Comparison of ENCODE assay signal across 1 cellular context in genomic region chr20:44780226-44780625, GRCh38.
TF ChIP-seq lines count a peak whose summit lies in the region.

No MANE protein-coding gene starts in this region.

TF ChIP-seq in K562, 482 proteins besides CTCF, POLR2A, EP300 and RAD21 (continued from another document):
- TF ChIP-seq GTF3C2 (IDR thresholded peaks at IDR 0.05; ENCODE audit: borderline replicate concordance, extremely low read depth, insufficient read length) (no peak), RCOR1 (IDR thresholded peaks at IDR 0.05; ENCODE audit: borderline replicate concordance in 1 of 2, low read depth in 2 of 2, low read length in 2 of 2) (0 out of 4 replicates have a peak, but pooled peaks of 1 of the 2 experiments have one; percentile 41), JUND (IDR thresholded peaks at IDR 0.05; ENCODE audit: borderline replicate concordance, low read depth, low read length) (no peak), JUND (tag; IDR thresholded peaks at IDR 0.05; ENCODE audit: borderline replicate concordance, low read depth, low read length) (no peak), HMG20A (CRISPR knock-in tag; conservative IDR thresholded peaks at IDR 0.05) (no peak), CTBP1 (IDR thresholded peaks at IDR 0.05; ENCODE audit: borderline replicate concordance) (no peak), ZNF511 (CRISPR knock-in tag; IDR thresholded peaks at IDR 0.05) (peak; percentile 54; the same call in 1 of the 2 replicates), EHMT2 (IDR thresholded peaks at IDR 0.05) (peak; percentile 98), CBX3 (IDR thresholded peaks at IDR 0.05; ENCODE audit: borderline replicate concordance in 1 of 2, low read length in 2 of 2) (no peak), CREM (IDR thresholded peaks at IDR 0.05; ENCODE audit: low read depth) (peak; percentile 62; the same call in 1 of the 2 replicates), PHF8 (IDR thresholded peaks at IDR 0.05; ENCODE audit: borderline replicate concordance, low read length) (no peak), PTTG1 (tag; IDR thresholded peaks at IDR 0.05; ENCODE audit: low read depth) (peak; percentile 28; the same call in 1 of the 2 replicates), ZBTB8A (IDR thresholded peaks at IDR 0.05; ENCODE audit: partially characterized antibody) (no peak), STAG1 (CRISPR knock-in tag; IDR thresholded peaks at IDR 0.05; ENCODE audit: borderline replicate concordance) (no peak), U2AF2 (optimal IDR thresholded peaks at IDR 0.05; ENCODE audit: low read depth, low read length) (no peak), ZNF644 (tag; IDR thresholded peaks at IDR 0.05; ENCODE audit: low read depth) (peak; percentile 79; the same call in 1 of the 2 replicates), ASH1L (IDR thresholded peaks at IDR 0.05; ENCODE audit: borderline replicate concordance, low read depth, partially characterized antibody) (no peak), PRMT5 (CRISPR knock-in tag; IDR thresholded peaks at IDR 0.05) (peak; percentile 90), ZNF766 (CRISPR knock-in tag; conservative IDR thresholded peaks at IDR 0.05) (0 out of 2 replicates have a peak, but pooled peaks have one; percentile 66), MIER1 (IDR thresholded peaks at IDR 0.05; ENCODE audit: low read depth) (peak; percentile 95), ZNF311 (CRISPR knock-in tag; IDR thresholded peaks at IDR 0.05) (0 out of 2 replicates have a peak, but pooled peaks have one; percentile 25), NFRKB (IDR thresholded peaks at IDR 0.05; ENCODE audit: low read depth) (no peak), FOXA3 (CRISPR knock-in tag; conservative IDR thresholded peaks at IDR 0.05 in 1 of 2, IDR thresholded peaks at IDR 0.05 in 1 of 2) (no peak), HNRNPK (IDR thresholded peaks at IDR 0.05; ENCODE audit: low read depth, low read length, poor library complexity, severe bottlenecking) (no peak), HDAC2 (IDR thresholded peaks at IDR 0.05) (peak; percentile 43; the same call in 1 of the 2 replicates), AFF1 (IDR thresholded peaks at IDR 0.05; ENCODE audit: low read depth in 1 of 2, partially characterized antibody in 2 of 2) (peak in 1 of 2 experiments; percentile 88), E2F1 (CRISPR knock-in tag; IDR thresholded peaks at IDR 0.05) (no peak), ZNF263 (CRISPR knock-in tag; IDR thresholded peaks at IDR 0.05; ENCODE audit: borderline replicate concordance) (0 out of 2 replicates have a peak, but pooled peaks have one; percentile 26), LARP7 (IDR thresholded peaks at IDR 0.05) (no peak), NFIC (IDR thresholded peaks at IDR 0.05) (no peak), ZNF224 (CRISPR knock-in tag; IDR thresholded peaks at IDR 0.05) (no peak), MAZ (CRISPR knock-in tag; conservative IDR thresholded peaks at IDR 0.05 in 1 of 2, IDR thresholded peaks at IDR 0.05 in 1 of 2) (peak in 1 of 2 experiments; percentile 48; a peak in 1 of 4 replicates), TAF15 (IDR thresholded peaks at IDR 0.05; ENCODE audit: low read depth, low read length) (no peak), ZBTB9 (CRISPR knock-in tag; IDR thresholded peaks at IDR 0.05) (no peak), SRF (CRISPR knock-in tag; IDR thresholded peaks at IDR 0.05) (peak in 1 of 2 experiments; percentile 56; a peak in 2 of 4 replicates)
